Comparison of ENCODE assay signal across 21 cellular contexts in genomic region chr3:45234250-45234649, GRCh38. TPM values are rescaled to one million over a fixed set of nuclear protein-coding genes. Genes with fewer than 3 reads are reported as not detected.
DNase-seq lines count a peak whose midpoint lies in the region; ATAC-seq and TF ChIP-seq lines count a peak whose summit lies in the region.
"Had no signal": no experiment of that assay in that cellular context is flagged by ENCODE, and none has a peak within 500 bp of the region (broad histone marks: within the 10 kb centered on the region; RNA-seq: fewer than 3 reads in every experiment).

No MANE protein-coding gene starts in this region.

- peaks cover 42% of the 10 kb centered on the region for H3K27me3 Mint-ChIP-seq in MCF 10A (ENCODE audit: insufficient read depth, unreplicated experiment)

- H3K27me3 ChIP-seq in mammary epithelial cell (ENCODE audit: insufficient read depth, low read length) (no peaks in the 10 kb centered on the region), foreskin keratinocyte (no peaks in the 10 kb centered on the region)
- H3K27me3 ChIP-seq: SJCRH30 had no signal

- CTCF ChIA-PET in mammary epithelial cell (lab: Charles Lee; ENCODE audit: low non-redundant PET), result no interaction called here
- CTCF ChIA-PET in MCF 10A (lab: Yijun Ruan, JAX), result no interaction called here

- dilution Hi-C loops in mammary epithelial cell (cut with HindIII; ENCODE audit: low sequenced_read_pairs), result no loop called here

- ATAC-seq in foreskin keratinocyte, result peak; percentile 42
- no peak for ATAC-seq in GM21528 (IDR thresholded peaks at IDR 0.05; ENCODE audit: low FRiP score, unreplicated experiment)
- ATAC-seq in GM18907 (IDR thresholded peaks at IDR 0.05; ENCODE audit: unreplicated experiment), result no peak
- ATAC-seq: SK-N-SH treated with all-trans-retinoic acid at 6 μM for 48 hours had no signal

- POLR2A ChIA-PET in MCF 10A (lab: Yijun Ruan, JAX), result no interaction called here

- H3K4me1 Mint-ChIP-seq in MCF 10A (ENCODE audit: insufficient read depth, unreplicated experiment), result no peaks in the 10 kb centered on the region

- DNase-seq in mammary epithelial cell (peak; percentile 28), MCF 10A (ENCODE audit: unreplicated experiment) (no peak), SW480 (ENCODE audit: low spot score) (peak; percentile 29), foreskin keratinocyte (peak in 1 of 2 donors; percentile 25), dedifferentiated amniotic fluid mesenchymal stem cell (ENCODE audit: extremely low spot score) (no peak)
- no peak for DNase-seq in stimulated activated CD4-positive, alpha-beta T cell treated with anti-CD3 and anti-CD28 coated beads, Interleukin-2, amount 100 ng/mL, for 24 hours
- DNase-seq: Calu3, GM23248, H7, IMR-90, MV-4-11, NCI-H1105, NCI-H1436 treated with DMSO at 0.1 percent for 48 hours, NCI-H187 treated with DMSO at 0.1 percent for 48 hours, NCI-H2107, NCI-H524, NCI-H748 treated with DMSO at 0.1 percent for 48 hours, SJCRH30 had no signal

- in situ Hi-C loops in mammary epithelial cell (cut with MboI; ENCODE audit: low sequenced_read_pairs in 2 of 2), result loop anchor here in 1 of 2 donors (25.0 kb wide), 1 partner anchor 428 kb away; no protein-coding TSS in a partner anchor

- no peaks in the 10 kb centered on the region for H3K36me3 Mint-ChIP-seq in MCF 10A (ENCODE audit: insufficient read depth, unreplicated experiment)

- H3K4me1 ChIP-seq in mammary epithelial cell (ENCODE audit: insufficient read depth, low read length) (no peaks in the 10 kb centered on the region), foreskin keratinocyte (no peaks in the 10 kb centered on the region)
- H3K4me1 ChIP-seq: SJCRH30 had no signal

- peak overlapping the region; percentile 57 for H2AFZ ChIP-seq in mammary epithelial cell (ENCODE audit: low read depth, low read length)
- H2AFZ ChIP-seq: GM23248 had no signal

- no peak overlapping the region for H3K27ac Mint-ChIP-seq in MCF 10A (ENCODE audit: low read depth, unreplicated experiment)

- no peak overlapping the region for H3K4me2 ChIP-seq in mammary epithelial cell (ENCODE audit: insufficient read depth, low read depth, low read length)

- no peak overlapping the region for H3K9ac ChIP-seq in mammary epithelial cell (ENCODE audit: insufficient read depth, low read length)
- H3K9ac ChIP-seq: GM23248 had no signal

- intact Hi-C loops in mammary epithelial cell (cut with micrococcal nuclease) (no loop called here), MCF 10A (cut with micrococcal nuclease) (no loop called here)

- no peak overlapping the region for H3K4me3 ChIP-seq in mammary epithelial cell (replicated peaks in 1 of 3; ENCODE audit: insufficient read depth in 1 of 3, low read depth in 2 of 3, low read length in 3 of 3)
- H3K4me3 ChIP-seq: GM23248, SJCRH30 had no signal

- H3K9me3 Mint-ChIP-seq in MCF 10A (ENCODE audit: unreplicated experiment), result peaks cover 7% of the 10 kb centered on the region

- no TSS peak for BruUV-seq in mammary epithelial cell (replicated peaks; lab: Mats Ljungman, UMichigan)
- no TSS peak for BruUV-seq in MCF 10A (replicated peaks; lab: Mats Ljungman, UMichigan)

- H3K4me3 Mint-ChIP-seq in MCF 10A (ENCODE audit: unreplicated experiment), result no peak overlapping the region

- no peaks in the 10 kb centered on the region for H3K36me3 ChIP-seq in mammary epithelial cell (ENCODE audit: insufficient read depth, low read length)
- H3K36me3 ChIP-seq: SJCRH30 had no signal

- H3K27ac ChIP-seq in mammary epithelial cell (ENCODE audit: insufficient read depth, low read depth, low read length) (no peak overlapping the region), foreskin keratinocyte (no peak overlapping the region)
- H3K27ac ChIP-seq: GM23248, SJCRH30 had no signal

- WGBS in mammary epithelial cell (ENCODE audit: low coverage, missing lambda C conversion rate), result 100% methylated on average over 1 of the region's 1 CpG

- no peaks in the 10 kb centered on the region for H3K79me2 ChIP-seq in mammary epithelial cell (ENCODE audit: insufficient read depth, low read length)

- no peaks in the 10 kb centered on the region for H4K20me1 ChIP-seq in mammary epithelial cell (ENCODE audit: insufficient read depth, low read length)

- no peak for TF ChIP-seq CTCF in mammary epithelial cell (conservative IDR thresholded peaks at IDR 0.05 in 1 of 2, IDR thresholded peaks at IDR 0.05 in 1 of 2; ENCODE audit: extremely low read depth in 1 of 2, insufficient read depth in 1 of 2, low read depth in 1 of 2, low read length in 2 of 2)
- TF ChIP-seq CTCF in MCF 10A (IDR thresholded peaks at IDR 0.05; ENCODE audit: unreplicated experiment), result no peak
- TF ChIP-seq CTCF in foreskin keratinocyte (conservative IDR thresholded peaks at IDR 0.05), result peak; percentile 8

- no peaks in the 10 kb centered on the region for H3K9me3 ChIP-seq in mammary epithelial cell (replicated peaks; ENCODE audit: insufficient read depth, low read length)
- H3K9me3 ChIP-seq: SJCRH30 had no signal

RNA-seq across cellular contexts. Expression of gene TMEM158, which starts 8.2 kb away (rescaled TPM):
- total RNA-seq in mammary epithelial cell (1 to 10 TPM; 5.0 to 9.3 TPM), MCF 10A (2022) (1.4 and 1.9 TPM in 2 replicates), foreskin keratinocyte (3.4 and 3.5 TPM in 2 replicates)
- polyA plus RNA-seq in mammary epithelial cell (2.4 TPM), foreskin keratinocyte (5.6 and 5.8 TPM in 2 replicates)
- not detected for polyA minus RNA-seq in mammary epithelial cell

Comparison
In these comparisons a context has a peak if more than half of its experiments do, and no peak if none do; other contexts are left out.
1. DNase-seq: peak in mammary epithelial cell (single experiment) and SW480 (single experiment); none in MCF 10A (single experiment), dedifferentiated amniotic fluid mesenchymal stem cell (single experiment) and stimulated activated CD4-positive, alpha-beta T cell treated with anti-CD3 and anti-CD28 coated beads, Interleukin-2, amount 100 ng/mL, for 24 hours (0 of 2).